14 cellular contexts compared by ENCODE assay signal in genomic region chr2:40049782-40050181, GRCh38.
DNase-seq lines count a peak whose midpoint lies in the region; ATAC-seq, FAIRE-seq and TF ChIP-seq lines count a peak whose summit lies in the region.
"Had no signal": no experiment of that assay in that cellular context is flagged by ENCODE, and none has a peak within 500 bp of the region (broad histone marks: within the 10 kb centered on the region; RNA-seq: fewer than 3 reads in every experiment).

No MANE protein-coding gene starts in this region.

- H3K27ac Mint-ChIP-seq in GM23338: no peak overlapping the region
- H3K27ac Mint-ChIP-seq: CD8-positive, alpha-beta T cell; T-helper 1 cell treated with Interleukin-12 subunit alpha and Interleukin-12 subunit beta and Interleukin-4 antibody, amounts not matched to agents 30 μg/mL and 1 μg/mL, for 36 hours had no signal

- no peak overlapping the region for H3K27ac ChIP-seq in GM23338 (ENCODE audit: low read depth)

- H3K9me3 Mint-ChIP-seq in GM23338: no peaks in the 10 kb centered on the region
- H3K9me3 Mint-ChIP-seq: CD8-positive, alpha-beta T cell; T-helper 1 cell treated with Interleukin-12 subunit alpha and Interleukin-12 subunit beta and Interleukin-4 antibody, amounts not matched to agents 30 μg/mL and 1 μg/mL, for 36 hours had no signal

- no peak overlapping the region for H3K4me2 ChIP-seq in GM23338

- no peak for FAIRE-seq in RCC 7860 (lab: Jason Lieb, UNC)
- FAIRE-seq: GM12878, GM18507, HTR-8/SVneo had no signal

- H3K9me2 ChIP-seq in GM23338 (ENCODE audit: insufficient read depth): peaks cover 5% of the 10 kb centered on the region; the same call in 1 of the 2 replicates

- no peaks in the 10 kb centered on the region for H3K4me1 Mint-ChIP-seq in GM23338

- peaks cover 2% of the 10 kb centered on the region for H3K27me3 Mint-ChIP-seq in GM23338 (ENCODE audit: insufficient read depth, low read depth, poor library complexity)

- H3K4me3 ChIP-seq in GM23338: no peak overlapping the region
- H3K4me3 ChIP-seq: GM12878 had no signal

- H4K20me1 ChIP-seq in GM23338 (replicated peaks; ENCODE audit: insufficient read depth): no peaks in the 10 kb centered on the region

- H3F3A ChIP-seq in GM23338 (replicated peaks; ENCODE audit: low read depth): no peaks in the 10 kb centered on the region

- no peaks in the 10 kb centered on the region for H3K27me3 ChIP-seq in GM23338 (ENCODE audit: insufficient read depth)

- no peaks in the 10 kb centered on the region for H3K79me2 ChIP-seq in GM23338 (replicated peaks; ENCODE audit: insufficient read depth)

- no peak for ATAC-seq in GM23338
- ATAC-seq: CD8-positive, alpha-beta T cell; GM12878; HCT116 had no signal

- H3K36me3 Mint-ChIP-seq in GM23338 (ENCODE audit: low read depth): no peaks in the 10 kb centered on the region
- H3K36me3 Mint-ChIP-seq: CD8-positive, alpha-beta T cell had no signal

- DNase-seq in AG08395 (ENCODE audit: low spot score) (peak; percentile 36), GM04504 (ENCODE audit: low read depth) (peak; percentile 47), NCI-H69 (lab: John Stamatoyannopoulos, UW) (peak; percentile 91), epidermal melanocyte (ENCODE audit: insufficient read length, low spot score) (peak; percentile 36), RCC 7860 (ENCODE audit: low spot score) (no peak), GM23338 (ENCODE audit: low spot score) (no peak)
- DNase-seq in activated CD4-positive, CD25-positive, alpha-beta regulatory T cell (lab: John Stamatoyannopoulos, UW): no peak
- DNase-seq: CD8-positive, alpha-beta T cell; NCI-H2029 had no signal

- no peak overlapping the region for H3K4me3 Mint-ChIP-seq in GM23338
- H3K4me3 Mint-ChIP-seq: CD8-positive, alpha-beta T cell; T-helper 1 cell treated with Interleukin-12 subunit alpha and Interleukin-12 subunit beta and Interleukin-4 antibody, amounts not matched to agents 30 μg/mL and 1 μg/mL, for 36 hours had no signal

- no peaks in the 10 kb centered on the region for H3K36me3 ChIP-seq in GM23338 (ENCODE audit: insufficient read depth)

- TF ChIP-seq CTCF in GM23338 (conservative IDR thresholded peaks at IDR 0.05; ENCODE audit: low read depth in 2 of 2): no peak

- H3K4me1 ChIP-seq in GM23338 (ENCODE audit: insufficient read depth): no peaks in the 10 kb centered on the region

- no peak overlapping the region for H2AFZ ChIP-seq in GM23338

TF ChIP-seq in GM23338, 12 proteins besides CTCF, POLR2A, EP300 and RAD21 (continues in another document):
- TF ChIP-seq, protein P1, sequence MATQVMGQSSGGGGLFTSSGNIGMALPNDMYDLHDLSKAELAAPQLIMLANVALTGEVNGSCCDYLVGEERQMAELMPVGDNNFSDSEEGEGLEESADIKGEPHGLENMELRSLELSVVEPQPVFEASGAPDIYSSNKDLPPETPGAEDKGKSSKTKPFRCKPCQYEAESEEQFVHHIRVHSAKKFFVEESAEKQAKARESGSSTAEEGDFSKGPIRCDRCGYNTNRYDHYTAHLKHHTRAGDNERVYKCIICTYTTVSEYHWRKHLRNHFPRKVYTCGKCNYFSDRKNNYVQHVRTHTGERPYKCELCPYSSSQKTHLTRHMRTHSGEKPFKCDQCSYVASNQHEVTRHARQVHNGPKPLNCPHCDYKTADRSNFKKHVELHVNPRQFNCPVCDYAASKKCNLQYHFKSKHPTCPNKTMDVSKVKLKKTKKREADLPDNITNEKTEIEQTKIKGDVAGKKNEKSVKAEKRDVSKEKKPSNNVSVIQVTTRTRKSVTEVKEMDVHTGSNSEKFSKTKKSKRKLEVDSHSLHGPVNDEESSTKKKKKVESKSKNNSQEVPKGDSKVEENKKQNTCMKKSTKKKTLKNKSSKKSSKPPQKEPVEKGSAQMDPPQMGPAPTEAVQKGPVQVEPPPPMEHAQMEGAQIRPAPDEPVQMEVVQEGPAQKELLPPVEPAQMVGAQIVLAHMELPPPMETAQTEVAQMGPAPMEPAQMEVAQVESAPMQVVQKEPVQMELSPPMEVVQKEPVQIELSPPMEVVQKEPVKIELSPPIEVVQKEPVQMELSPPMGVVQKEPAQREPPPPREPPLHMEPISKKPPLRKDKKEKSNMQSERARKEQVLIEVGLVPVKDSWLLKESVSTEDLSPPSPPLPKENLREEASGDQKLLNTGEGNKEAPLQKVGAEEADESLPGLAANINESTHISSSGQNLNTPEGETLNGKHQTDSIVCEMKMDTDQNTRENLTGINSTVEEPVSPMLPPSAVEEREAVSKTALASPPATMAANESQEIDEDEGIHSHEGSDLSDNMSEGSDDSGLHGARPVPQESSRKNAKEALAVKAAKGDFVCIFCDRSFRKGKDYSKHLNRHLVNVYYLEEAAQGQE (IDR thresholded peaks at IDR 0.05; ENCODE audit: unreplicated experiment): no peak
- TF ChIP-seq ZNF114 (CRISPR knock-in tag; IDR thresholded peaks at IDR 0.05) (no peak), CREB1 (CRISPR knock-in tag; IDR thresholded peaks at IDR 0.05; ENCODE audit: low read depth) (no peak), EZH2 (IDR thresholded peaks at IDR 0.05; ENCODE audit: low read depth, unreplicated experiment) (no peak), NANOG (IDR thresholded peaks at IDR 0.05; ENCODE audit: borderline replicate concordance) (no peak), STAT1 (IDR thresholded peaks at IDR 0.05; ENCODE audit: unreplicated experiment) (no peak), POLR2AphosphoS5 (IDR thresholded peaks at IDR 0.05; ENCODE audit: low read depth) (no peak), ZNF331 (CRISPR knock-in tag; IDR thresholded peaks at IDR 0.05; ENCODE audit: low read depth) (no peak), JUNB (IDR thresholded peaks at IDR 0.05; ENCODE audit: unreplicated experiment) (no peak)
- TF ChIP-seq, protein P2, sequence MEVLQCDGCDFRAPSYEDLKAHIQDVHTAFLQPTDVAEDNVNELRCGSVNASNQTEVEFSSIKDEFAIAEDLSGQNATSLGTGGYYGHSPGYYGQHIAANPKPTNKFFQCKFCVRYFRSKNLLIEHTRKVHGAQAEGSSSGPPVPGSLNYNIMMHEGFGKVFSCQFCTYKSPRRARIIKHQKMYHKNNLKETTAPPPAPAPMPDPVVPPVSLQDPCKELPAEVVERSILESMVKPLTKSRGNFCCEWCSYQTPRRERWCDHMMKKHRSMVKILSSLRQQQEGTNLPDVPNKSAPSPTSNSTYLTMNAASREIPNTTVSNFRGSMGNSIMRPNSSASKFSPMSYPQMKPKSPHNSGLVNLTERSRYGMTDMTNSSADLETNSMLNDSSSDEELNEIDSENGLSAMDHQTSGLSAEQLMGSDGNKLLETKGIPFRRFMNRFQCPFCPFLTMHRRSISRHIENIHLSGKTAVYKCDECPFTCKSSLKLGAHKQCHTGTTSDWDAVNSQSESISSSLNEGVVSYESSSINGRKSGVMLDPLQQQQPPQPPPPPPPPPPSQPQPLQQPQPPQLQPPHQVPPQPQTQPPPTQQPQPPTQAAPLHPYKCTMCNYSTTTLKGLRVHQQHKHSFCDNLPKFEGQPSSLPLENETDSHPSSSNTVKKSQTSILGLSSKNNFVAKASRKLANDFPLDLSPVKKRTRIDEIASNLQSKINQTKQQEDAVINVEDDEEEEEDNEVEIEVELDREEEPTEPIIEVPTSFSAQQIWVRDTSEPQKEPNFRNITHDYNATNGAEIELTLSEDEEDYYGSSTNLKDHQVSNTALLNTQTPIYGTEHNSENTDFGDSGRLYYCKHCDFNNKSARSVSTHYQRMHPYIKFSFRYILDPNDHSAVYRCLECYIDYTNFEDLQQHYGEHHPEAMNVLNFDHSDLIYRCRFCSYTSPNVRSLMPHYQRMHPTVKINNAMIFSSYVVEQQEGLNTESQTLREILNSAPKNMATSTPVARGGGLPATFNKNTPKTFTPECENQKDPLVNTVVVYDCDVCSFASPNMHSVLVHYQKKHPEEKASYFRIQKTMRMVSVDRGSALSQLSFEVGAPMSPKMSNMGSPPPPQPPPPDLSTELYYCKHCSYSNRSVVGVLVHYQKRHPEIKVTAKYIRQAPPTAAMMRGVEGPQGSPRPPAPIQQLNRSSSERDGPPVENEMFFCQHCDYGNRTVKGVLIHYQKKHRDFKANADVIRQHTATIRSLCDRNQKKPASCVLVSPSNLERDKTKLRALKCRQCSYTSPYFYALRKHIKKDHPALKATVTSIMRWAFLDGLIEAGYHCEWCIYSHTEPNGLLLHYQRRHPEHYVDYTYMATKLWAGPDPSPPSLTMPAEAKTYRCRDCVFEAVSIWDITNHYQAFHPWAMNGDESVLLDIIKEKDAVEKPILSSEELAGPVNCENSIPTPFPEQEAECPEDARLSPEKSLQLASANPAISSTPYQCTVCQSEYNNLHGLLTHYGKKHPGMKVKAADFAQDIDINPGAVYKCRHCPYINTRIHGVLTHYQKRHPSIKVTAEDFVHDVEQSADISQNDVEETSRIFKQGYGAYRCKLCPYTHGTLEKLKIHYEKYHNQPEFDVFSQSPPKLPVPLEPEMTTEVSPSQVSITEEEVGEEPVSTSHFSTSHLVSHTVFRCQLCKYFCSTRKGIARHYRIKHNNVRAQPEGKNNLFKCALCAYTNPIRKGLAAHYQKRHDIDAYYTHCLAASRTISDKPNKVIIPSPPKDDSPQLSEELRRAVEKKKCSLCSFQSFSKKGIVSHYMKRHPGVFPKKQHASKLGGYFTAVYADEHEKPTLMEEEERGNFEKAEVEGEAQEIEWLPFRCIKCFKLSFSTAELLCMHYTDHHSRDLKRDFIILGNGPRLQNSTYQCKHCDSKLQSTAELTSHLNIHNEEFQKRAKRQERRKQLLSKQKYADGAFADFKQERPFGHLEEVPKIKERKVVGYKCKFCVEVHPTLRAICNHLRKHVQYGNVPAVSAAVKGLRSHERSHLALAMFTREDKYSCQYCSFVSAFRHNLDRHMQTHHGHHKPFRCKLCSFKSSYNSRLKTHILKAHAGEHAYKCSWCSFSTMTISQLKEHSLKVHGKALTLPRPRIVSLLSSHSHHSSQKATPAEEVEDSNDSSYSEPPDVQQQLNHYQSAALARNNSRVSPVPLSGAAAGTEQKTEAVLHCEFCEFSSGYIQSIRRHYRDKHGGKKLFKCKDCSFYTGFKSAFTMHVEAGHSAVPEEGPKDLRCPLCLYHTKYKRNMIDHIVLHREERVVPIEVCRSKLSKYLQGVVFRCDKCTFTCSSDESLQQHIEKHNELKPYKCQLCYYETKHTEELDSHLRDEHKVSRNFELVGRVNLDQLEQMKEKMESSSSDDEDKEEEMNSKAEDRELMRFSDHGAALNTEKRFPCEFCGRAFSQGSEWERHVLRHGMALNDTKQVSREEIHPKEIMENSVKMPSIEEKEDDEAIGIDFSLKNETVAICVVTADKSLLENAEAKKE (CRISPR knock-in tag; IDR thresholded peaks at IDR 0.05): no peak
- TF ChIP-seq, protein P3, sequence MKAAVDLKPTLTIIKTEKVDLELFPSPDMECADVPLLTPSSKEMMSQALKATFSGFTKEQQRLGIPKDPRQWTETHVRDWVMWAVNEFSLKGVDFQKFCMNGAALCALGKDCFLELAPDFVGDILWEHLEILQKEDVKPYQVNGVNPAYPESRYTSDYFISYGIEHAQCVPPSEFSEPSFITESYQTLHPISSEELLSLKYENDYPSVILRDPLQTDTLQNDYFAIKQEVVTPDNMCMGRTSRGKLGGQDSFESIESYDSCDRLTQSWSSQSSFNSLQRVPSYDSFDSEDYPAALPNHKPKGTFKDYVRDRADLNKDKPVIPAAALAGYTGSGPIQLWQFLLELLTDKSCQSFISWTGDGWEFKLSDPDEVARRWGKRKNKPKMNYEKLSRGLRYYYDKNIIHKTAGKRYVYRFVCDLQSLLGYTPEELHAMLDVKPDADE (IDR thresholded peaks at IDR 0.05): no peak

Comparison
In these comparisons a context has a peak if more than half of its experiments do, and no peak if none do; other contexts are left out.
1. DNase-seq: peak in AG08395 (single experiment), GM04504 (single experiment), NCI-H69 (single experiment) and epidermal melanocyte (single experiment); none in activated CD4-positive, CD25-positive, alpha-beta regulatory T cell (0 of 4), RCC 7860 (single experiment) and GM23338 (single experiment).